8 cellular contexts compared by ENCODE assay signal in the genomic region with DNA sequence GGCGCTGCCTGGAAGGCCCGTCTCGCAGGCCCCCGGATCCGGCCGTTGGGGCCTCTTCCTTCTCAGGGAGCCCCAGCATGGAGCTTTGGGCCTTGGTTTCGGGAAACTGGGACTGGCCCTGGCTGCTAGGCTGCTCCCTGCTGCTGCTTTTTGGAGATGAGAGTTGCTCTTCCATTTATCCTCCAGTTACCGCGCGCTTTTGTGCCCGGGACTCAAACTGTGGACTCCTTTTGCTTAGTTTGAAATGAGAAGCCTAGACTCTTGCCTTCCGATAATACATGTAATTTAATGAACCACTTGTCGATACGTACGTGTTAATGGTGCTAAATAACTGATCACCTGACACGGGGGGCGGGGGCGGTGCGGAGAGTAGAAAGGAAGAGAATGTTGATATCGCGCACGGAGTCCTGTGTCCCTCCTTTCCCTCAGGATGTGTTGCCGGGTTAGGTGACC. TPM values are rescaled to one million over a fixed set of nuclear protein-coding genes. Genes with fewer than 3 reads are reported as not detected.
DNase-seq lines count a peak whose midpoint lies in the region; ATAC-seq and TF ChIP-seq lines count a peak whose summit lies in the region.

No MANE protein-coding gene starts in this region.

- H3K9me3 ChIP-seq in left lung, result no peaks in the 10 kb centered on the region

- peak overlapping the region; percentile 100 for H3K4me3 Mint-ChIP-seq in WTC11

- peaks cover 10 to 51% of the 10 kb centered on the region in 2 donors for H3K4me1 ChIP-seq in left lung

- POLR2A ChIA-PET in WTC11 (lab: Charles Lee), result interaction anchor here (1.5 to 1.7 kb wide), 3 partner anchors 7 to 63 kb away, joined by 4 to 14 read pairs (median 5); no protein-coding TSS in a partner anchor

- H3K4me1 Mint-ChIP-seq in WTC11, result peaks cover 46% of the 10 kb centered on the region

- peak overlapping the region; percentile 100 for H3K27ac Mint-ChIP-seq in WTC11

- ATAC-seq in HG02642 (IDR thresholded peaks at IDR 0.05; ENCODE audit: poor library complexity, unreplicated experiment) (peak; percentile 4), WTC11 (no peak; the same call in 1 of the 2 replicates), left lung (peak; percentile 36), HG03039 (IDR thresholded peaks at IDR 0.05; ENCODE audit: unreplicated experiment) (no peak)

- H3K27me3 ChIP-seq in left lung, result no peaks in the 10 kb centered on the region

- in situ Hi-C loops in G401 (cut with HindIII; ENCODE audit: low sequenced_read_pairs), result no loop called here

- H3K9me3 Mint-ChIP-seq in WTC11, result no peaks in the 10 kb centered on the region

- DNase-seq in G401 (ENCODE audit: low spot score), result peak; percentile 70
- peak; percentile 25 for DNase-seq in NCI-H2029 treated with DMSO at 0.1 percent for 48 hours (lab: John Stamatoyannopoulos, UW)
- peak; percentile 28 for DNase-seq in WTC11 (ENCODE audit: low spot score)
- DNase-seq in choroid plexus epithelial cell (ENCODE audit: low read depth), result peak; percentile 45
- peak; percentile 71 to 85 for DNase-seq in left lung
- peak; percentile 43 to 59 for DNase-seq in stimulated activated CD4-positive, alpha-beta T cell treated with anti-CD3 and anti-CD28 coated beads, Interleukin-2, amount 100 ng/mL, for 48 hours

- TF ChIP-seq CTCF in WTC11 (IDR thresholded peaks at IDR 0.05) (no peak), choroid plexus epithelial cell (conservative IDR thresholded peaks at IDR 0.05; ENCODE audit: low read depth, low read length) (no peak), left lung (IDR thresholded peaks at IDR 0.05) (no peak)

- peak overlapping the region; percentile 96 to 98 for H3K27ac ChIP-seq in left lung

- H3K36me3 Mint-ChIP-seq in WTC11, result no peaks in the 10 kb centered on the region

- H3K27me3 Mint-ChIP-seq in WTC11 (ENCODE audit: low read depth), result peaks cover 31% of the 10 kb centered on the region

- H3K4me3 ChIP-seq in choroid plexus epithelial cell (ENCODE audit: low read depth, low read length), result peak overlapping the region; percentile 89
- H3K4me3 ChIP-seq in left lung, result peak overlapping the region; percentile 82 to 94

- no peaks in the 10 kb centered on the region for H3K36me3 ChIP-seq in left lung

- intact Hi-C loops in left lung (cut with DNase I), result no loop called here

- CTCF ChIA-PET in WTC11 (lab: Charles Lee), result interaction anchor here (1.5 kb wide), 1 partner anchor 128 kb away, joined by 6 read pairs; no protein-coding TSS in a partner anchor

TF ChIP-seq in WTC11, 78 proteins besides CTCF, POLR2A, EP300 and RAD21:
- TF ChIP-seq NR1H2 (CRISPR knock-in tag; IDR thresholded peaks at IDR 0.05) (0 out of 2 replicates have a peak, but pooled peaks have one; percentile 1), USF1 (CRISPR knock-in tag; IDR thresholded peaks at IDR 0.05) (peak; percentile 69; the same call in 1 of the 2 replicates), JUN (CRISPR knock-in tag; IDR thresholded peaks at IDR 0.05) (no peak)
- TF ChIP-seq, protein P1, sequence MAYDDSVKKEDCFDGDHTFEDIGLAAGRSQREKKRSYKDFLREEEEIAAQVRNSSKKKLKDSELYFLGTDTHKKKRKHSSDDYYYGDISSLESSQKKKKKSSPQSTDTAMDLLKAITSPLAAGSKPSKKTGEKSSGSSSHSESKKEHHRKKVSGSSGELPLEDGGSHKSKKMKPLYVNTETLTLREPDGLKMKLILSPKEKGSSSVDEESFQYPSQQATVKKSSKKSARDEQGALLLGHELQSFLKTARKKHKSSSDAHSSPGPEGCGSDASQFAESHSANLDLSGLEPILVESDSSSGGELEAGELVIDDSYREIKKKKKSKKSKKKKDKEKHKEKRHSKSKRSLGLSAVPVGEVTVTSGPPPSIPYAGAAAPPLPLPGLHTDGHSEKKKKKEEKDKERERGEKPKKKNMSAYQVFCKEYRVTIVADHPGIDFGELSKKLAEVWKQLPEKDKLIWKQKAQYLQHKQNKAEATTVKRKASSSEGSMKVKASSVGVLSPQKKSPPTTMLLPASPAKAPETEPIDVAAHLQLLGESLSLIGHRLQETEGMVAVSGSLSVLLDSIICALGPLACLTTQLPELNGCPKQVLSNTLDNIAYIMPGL (CRISPR knock-in tag; IDR thresholded peaks at IDR 0.05), result no peak
- TF ChIP-seq, protein P2, sequence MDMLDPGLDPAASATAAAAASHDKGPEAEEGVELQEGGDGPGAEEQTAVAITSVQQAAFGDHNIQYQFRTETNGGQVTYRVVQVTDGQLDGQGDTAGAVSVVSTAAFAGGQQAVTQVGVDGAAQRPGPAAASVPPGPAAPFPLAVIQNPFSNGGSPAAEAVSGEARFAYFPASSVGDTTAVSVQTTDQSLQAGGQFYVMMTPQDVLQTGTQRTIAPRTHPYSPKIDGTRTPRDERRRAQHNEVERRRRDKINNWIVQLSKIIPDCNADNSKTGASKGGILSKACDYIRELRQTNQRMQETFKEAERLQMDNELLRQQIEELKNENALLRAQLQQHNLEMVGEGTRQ (CRISPR knock-in tag; IDR thresholded peaks at IDR 0.05), result peak; percentile 72

RNA-seq across cellular contexts. Expression of gene PHF3, which starts 0.9 kb away (rescaled TPM):
- 27.9 and 43.0 TPM in 2 replicates for total RNA-seq in G401 (2014; rRNA removed; shearing (Covaris generic))
- total RNA-seq in WTC11 (2021), result 50.2 to 56.4 TPM (median 52.6 TPM) in 3 replicates
- 10 to 100 TPM; 44.5 to 46.0 TPM for total RNA-seq in left lung

Comparison
In these comparisons a context has a peak if more than half of its experiments do, and no peak if none do; other contexts are left out.
1. DNase-seq: peak in every context shown above with its lines; median percentile 78 in left lung; 70 in G401; 51 in stimulated activated CD4-positive, alpha-beta T cell treated with anti-CD3 and anti-CD28 coated beads, Interleukin-2, amount 100 ng/mL, for 48 hours; 45 in choroid plexus epithelial cell; 28 in WTC11; 25 in NCI-H2029 treated with DMSO at 0.1 percent for 48 hours.
2. ATAC-seq: peak in HG02642 (single experiment) and left lung (single experiment); none in WTC11 (single experiment) and HG03039 (single experiment).